Comparison of ENCODE assay signal across 34 cellular contexts in the genomic region with DNA sequence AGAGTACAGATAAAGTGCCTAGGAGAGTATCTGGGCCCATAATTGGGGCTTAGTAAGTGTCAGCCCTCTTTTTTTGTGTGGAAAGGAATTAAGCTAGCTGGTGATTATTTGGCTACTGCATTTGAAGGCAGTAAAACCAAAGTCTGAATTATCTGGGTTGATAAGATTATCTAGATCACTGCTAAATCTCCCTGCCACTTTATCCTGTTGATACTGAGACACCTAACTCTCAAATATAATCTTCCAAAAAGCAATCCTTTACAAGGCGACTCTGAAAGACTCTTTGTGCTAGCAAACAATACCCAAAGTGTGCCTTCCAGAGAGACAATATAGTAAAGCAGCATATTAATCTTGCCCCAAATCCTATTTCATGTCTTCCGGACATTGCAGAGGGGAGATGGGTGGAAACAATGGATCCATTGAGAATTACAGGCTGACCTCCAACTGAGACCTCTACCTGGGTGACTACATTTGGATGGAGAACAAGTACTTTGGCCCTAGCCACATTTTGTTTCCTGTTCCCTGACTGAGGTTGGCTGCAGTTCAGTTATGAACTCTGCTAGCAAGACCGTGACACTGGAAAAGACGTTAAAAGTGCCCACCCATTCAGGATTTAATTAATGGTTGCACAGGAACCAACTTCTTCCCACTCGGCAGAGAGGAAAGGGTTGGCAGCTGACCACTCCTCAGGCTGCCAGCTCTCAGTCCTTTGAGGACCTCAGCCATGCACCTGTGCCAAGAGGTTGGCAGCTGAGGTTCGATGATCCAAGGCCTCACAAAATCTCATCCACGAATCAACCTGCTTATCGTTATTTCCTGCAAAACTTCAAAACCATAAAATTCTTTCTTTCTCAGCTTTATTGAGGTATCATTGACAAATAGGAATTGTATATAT.
DNase-seq lines count a peak whose midpoint lies in the region; ATAC-seq, FAIRE-seq and TF ChIP-seq lines count a peak whose summit lies in the region.
"Had no signal": no experiment of that assay in that cellular context is flagged by ENCODE, and none has a peak within 500 bp of the region (broad histone marks: within the 10 kb centered on the region; RNA-seq: fewer than 3 reads in every experiment).

No MANE protein-coding gene starts in this region.

- H4K20me1 ChIP-seq in mammary epithelial cell (ENCODE audit: insufficient read depth, low read length): no peaks in the 10 kb centered on the region

- CTCF ChIA-PET in Calu3 (lab: Charles Lee) (no interaction called here), mammary epithelial cell (lab: Charles Lee; ENCODE audit: low non-redundant PET) (no interaction called here)

- no peak for FAIRE-seq in pancreas (lab: Jason Lieb, UNC)
- FAIRE-seq: astrocyte, GM12878 had no signal

- H3K4me3 ChIP-seq in mammary epithelial cell (replicated peaks in 1 of 3; ENCODE audit: insufficient read depth in 1 of 3, low read depth in 2 of 3, low read length in 3 of 3) (no peak overlapping the region), pancreas (no peak overlapping the region), gastroesophageal sphincter (no peak overlapping the region), testis (no peak overlapping the region)
- H3K4me3 ChIP-seq: A549, esophagus muscularis mucosa, GM12878, lung, mucosa of descending colon, upper lobe of left lung had no signal

- no peak for TF ChIP-seq EP300 in gastroesophageal sphincter (IDR thresholded peaks at IDR 0.05)

- H3K36me3 Mint-ChIP-seq in Calu3 (ENCODE audit: insufficient read depth, unreplicated experiment): no peaks in the 10 kb centered on the region
- H3K36me3 Mint-ChIP-seq: natural killer cell treated with Interleukin-12 subunit alpha and Interleukin-12 subunit beta and Interleukin-15 and Interleukin-18, amount 100 ng/mL, for 72 hours had no signal

- TF ChIP-seq CTCF in Calu3 (IDR thresholded peaks at IDR 0.05; ENCODE audit: unreplicated experiment) (no peak), mammary epithelial cell (conservative IDR thresholded peaks at IDR 0.05 in 1 of 2, IDR thresholded peaks at IDR 0.05 in 1 of 2; ENCODE audit: extremely low read depth in 1 of 2, insufficient read depth in 1 of 2, low read depth in 1 of 2, low read length in 2 of 2) (no peak), pancreas (IDR thresholded peaks at IDR 0.05) (no peak), gastroesophageal sphincter (IDR thresholded peaks at IDR 0.05) (no peak), testis (IDR thresholded peaks at IDR 0.05) (no peak)

- H3K9ac ChIP-seq in mammary epithelial cell (ENCODE audit: insufficient read depth, low read length): no peak overlapping the region

- 16% methylated on average over 8 of the region's 8 CpGs for WGBS in mammary epithelial cell (ENCODE audit: low coverage, missing lambda C conversion rate)
- 32 to 38% methylated on average over 8 of the region's 8 CpGs for WGBS in pancreas, 2 donors
- WGBS in gastroesophageal sphincter (ENCODE audit: low coverage in 1 of 2), 2 donors: 56 to 66% methylated on average over 6 to 7 of the region's 8 CpGs
- 70 to 84% methylated on average over 8 of the region's 8 CpGs for WGBS in testis, 2 donors

- in situ Hi-C loops in mammary epithelial cell (cut with MboI; ENCODE audit: low sequenced_read_pairs in 2 of 2): no loop called here

- H3K4me1 Mint-ChIP-seq in Calu3 (ENCODE audit: low read depth, unreplicated experiment): peaks cover 27% of the 10 kb centered on the region
- H3K4me1 Mint-ChIP-seq: activated naive CD8-positive, alpha-beta T cell treated with anti-CD3 and anti-CD28 coated beads, Interleukin-2, amount 50 U/mL, for 24 hours had no signal

- H3K79me2 ChIP-seq in mammary epithelial cell (ENCODE audit: insufficient read depth, low read length): no peaks in the 10 kb centered on the region

- DNase-seq in Calu3 (peak; percentile 29), NCI-H1092 treated with DMSO at 0.1 percent for 48 hours (lab: John Stamatoyannopoulos, UW) (peak; percentile 24), mammary epithelial cell (no peak), pancreas (peak in 2 of 6 donors; percentile 18 to 26), testis (no peak), T-helper 9 cell (no peak)
- DNase-seq: activated CD4-positive, alpha-beta T cell treated with anti-CD3 and anti-CD28 coated beads, Interleukin-2, amount 50 U/mL, for 48 hours; activated CD4-positive, CD25-positive, alpha-beta regulatory T cell treated with anti-CD3 and anti-CD28 coated beads, Interleukin-2, amount 50 U/mL, for 72 hours; activated naive CD8-positive, alpha-beta T cell treated with anti-CD3 and anti-CD28 coated beads, Interleukin-2, amount 50 U/mL, for 24 hours; activated T-cell treated with anti-CD3 and anti-CD28 coated beads, Interleukin-2, amount 50 U/mL, for 48 hours; CD4-positive, alpha-beta T cell; central memory CD4-positive, alpha-beta T cell; dermis blood vessel endothelial cell; EL; foreskin melanocyte; H7; Karpas-422; mucosa of descending colon; NCI-H2107; NK-92 treated with Interleukin-12 subunit alpha and Interleukin-12 subunit beta, amount 100 ng/mL, for 24 hours; PC-3; Right ventricle myocardium superior; stimulated activated CD4-positive, alpha-beta T cell treated with anti-CD3 and anti-CD28 coated beads, Interleukin-15, amount 100 ng/mL, for 24 hours; stimulated activated CD4-positive, alpha-beta T cell treated with anti-CD3 and anti-CD28 coated beads, Interleukin-4, amount 100 ng/mL, for 4 hours; T-helper 2 cell; upper lobe of left lung had no signal

- H3K36me3 ChIP-seq in mammary epithelial cell (ENCODE audit: insufficient read depth, low read length): no peaks in the 10 kb centered on the region
- no peaks in the 10 kb centered on the region for H3K36me3 ChIP-seq in pancreas
- no peaks in the 10 kb centered on the region for H3K36me3 ChIP-seq in gastroesophageal sphincter
- no peaks in the 10 kb centered on the region for H3K36me3 ChIP-seq in testis (ENCODE audit: low read depth, missing control alignments)
- H3K36me3 ChIP-seq: esophagus muscularis mucosa, upper lobe of left lung had no signal

- H3K27me3 ChIP-seq in mammary epithelial cell (ENCODE audit: insufficient read depth, low read length): no peaks in the 10 kb centered on the region
- peaks cover 0 to 5% (median 0%) of the 10 kb centered on the region in 4 donors for H3K27me3 ChIP-seq in pancreas
- peaks cover 12% of the 10 kb centered on the region for H3K27me3 ChIP-seq in gastroesophageal sphincter
- H3K27me3 ChIP-seq in testis: no peaks in the 10 kb centered on the region
- H3K27me3 ChIP-seq: upper lobe of left lung had no signal

- intact Hi-C loops in Calu3 (cut with micrococcal nuclease; ENCODE audit: unreplicated experiment): no loop called here
- intact Hi-C loops in mammary epithelial cell (cut with micrococcal nuclease): no loop called here
- intact Hi-C loops in pancreas (cut with DNase I): no loop called here
- intact Hi-C loops in testis (cut with DNase I; ENCODE audit: low total_unique reads): no loop called here

- peak overlapping the region; percentile 30 for H2AFZ ChIP-seq in mammary epithelial cell (ENCODE audit: low read depth, low read length)

- H3K9me3 Mint-ChIP-seq in Calu3 (ENCODE audit: low read depth, unreplicated experiment): peaks cover under 1% of the 10 kb centered on the region
- H3K9me3 Mint-ChIP-seq: activated naive CD8-positive, alpha-beta T cell treated with anti-CD3 and anti-CD28 coated beads, Interleukin-2, amount 50 U/mL, for 24 hours; CD4-positive, alpha-beta T cell; natural killer cell treated with Interleukin-12 subunit alpha and Interleukin-12 subunit beta and Interleukin-15 and Interleukin-18, amount 100 ng/mL, for 72 hours had no signal

- no peaks in the 10 kb centered on the region for H3K9me3 ChIP-seq in mammary epithelial cell (replicated peaks; ENCODE audit: insufficient read depth, low read length)
- no peaks in the 10 kb centered on the region for H3K9me3 ChIP-seq in pancreas
- no peaks in the 10 kb centered on the region for H3K9me3 ChIP-seq in gastroesophageal sphincter
- H3K9me3 ChIP-seq in testis: no peaks in the 10 kb centered on the region
- H3K9me3 ChIP-seq: A549, mucosa of descending colon, upper lobe of left lung had no signal

- H3K4me3 Mint-ChIP-seq in Calu3 (ENCODE audit: low read depth, unreplicated experiment): no peak overlapping the region
- H3K4me3 Mint-ChIP-seq: activated naive CD8-positive, alpha-beta T cell treated with anti-CD3 and anti-CD28 coated beads, Interleukin-2, amount 50 U/mL, for 24 hours; CD4-positive, alpha-beta T cell; natural killer cell treated with Interleukin-12 subunit alpha and Interleukin-12 subunit beta and Interleukin-15 and Interleukin-18, amount 100 ng/mL, for 72 hours had no signal

- dilution Hi-C loops in mammary epithelial cell (cut with HindIII; ENCODE audit: low sequenced_read_pairs): no loop called here

- H3K4me1 ChIP-seq in mammary epithelial cell (ENCODE audit: insufficient read depth, low read length): no peaks in the 10 kb centered on the region
- H3K4me1 ChIP-seq in pancreas: no peaks in the 10 kb centered on the region
- no peaks in the 10 kb centered on the region for H3K4me1 ChIP-seq in gastroesophageal sphincter
- no peaks in the 10 kb centered on the region for H3K4me1 ChIP-seq in testis
- H3K4me1 ChIP-seq: A549, esophagus muscularis mucosa, upper lobe of left lung had no signal

- H3K27ac ChIP-seq in mammary epithelial cell (ENCODE audit: insufficient read depth, low read depth, low read length) (no peak overlapping the region), pancreas (peak overlapping the region in 2 of 4 donors; percentile 13 to 19), gastroesophageal sphincter (no peak overlapping the region), testis (no peak overlapping the region)
- H3K27ac ChIP-seq: A549, esophagus muscularis mucosa, upper lobe of left lung had no signal

- ATAC-seq in pancreas: peak; percentile 40 to 91 (median 70)
- ATAC-seq in GM18861 (IDR thresholded peaks at IDR 0.05; ENCODE audit: unreplicated experiment): no peak
- no peak for ATAC-seq in gastroesophageal sphincter
- ATAC-seq: A549; activated naive CD8-positive, alpha-beta T cell treated with anti-CD3 and anti-CD28 coated beads, Interleukin-2, amount 50 U/mL, for 24 hours; GM12878; mucosa of descending colon; natural killer cell treated with Interleukin-12 subunit alpha and Interleukin-12 subunit beta and Interleukin-15 and Interleukin-18, amount 100 ng/mL, for 72 hours; PC-3 had no signal

- no peaks in the 10 kb centered on the region for H3K27me3 Mint-ChIP-seq in Calu3 (ENCODE audit: unreplicated experiment)

- TF ChIP-seq POLR2A in gastroesophageal sphincter (IDR thresholded peaks at IDR 0.05) (no peak), testis (IDR thresholded peaks at IDR 0.05) (no peak)

- H3K27ac Mint-ChIP-seq in Calu3 (ENCODE audit: unreplicated experiment): no peak overlapping the region
- H3K27ac Mint-ChIP-seq: activated naive CD8-positive, alpha-beta T cell treated with anti-CD3 and anti-CD28 coated beads, Interleukin-2, amount 50 U/mL, for 24 hours; CD4-positive, alpha-beta T cell; natural killer cell treated with Interleukin-12 subunit alpha and Interleukin-12 subunit beta and Interleukin-15 and Interleukin-18, amount 100 ng/mL, for 72 hours had no signal

- BruUV-seq in Calu3 (replicated peaks; lab: Mats Ljungman, UMichigan) (no TSS peak), mammary epithelial cell (replicated peaks; lab: Mats Ljungman, UMichigan) (no TSS peak)

- H3K4me2 ChIP-seq in mammary epithelial cell (ENCODE audit: insufficient read depth, low read depth, low read length): no peak overlapping the region
- H3K4me2 ChIP-seq: A549 had no signal

Comparison
In these comparisons a context has a peak if more than half of its experiments do, and no peak if none do; other contexts are left out.
1. DNase-seq: peak in Calu3 (single experiment) and NCI-H1092 treated with DMSO at 0.1 percent for 48 hours (single experiment); none in mammary epithelial cell (single experiment), testis (single experiment) and T-helper 9 cell (single experiment).
2. ATAC-seq: peak in pancreas (4 of 4); none in GM18861 (single experiment) and gastroesophageal sphincter (single experiment).